ENCODE assay signal across 1 cellular context in genomic region chr1:1270813-1271212, GRCh38.
TF ChIP-seq lines count a peak whose summit lies in the region.

No MANE protein-coding gene starts in this region.

TF ChIP-seq in IMR-90, 13 proteins besides CTCF, POLR2A, EP300 and RAD21:
- TF ChIP-seq RFX5 (IDR thresholded peaks at IDR 0.05; ENCODE audit: low read depth, low read length) (no peak), USF2 (IDR thresholded peaks at IDR 0.05; ENCODE audit: low read depth, low read length) (peak; percentile 77), SMC3 (IDR thresholded peaks at IDR 0.05; ENCODE audit: low read depth, low read length) (no peak)
TF ChIP-seq in IMR-90: peak in this region for 1.
